ENCODE assay signal across 28 cellular contexts in genomic region chr6:43824741-43825064, GRCh38. TPM values are rescaled to one million over a fixed set of nuclear protein-coding genes. Genes with fewer than 3 reads are reported as not detected.
DNase-seq lines count a peak whose midpoint lies in the region; ATAC-seq and TF ChIP-seq lines count a peak whose summit lies in the region.
"Had no signal": no experiment of that assay in that cellular context is flagged by ENCODE, and none has a peak within 500 bp of the region (broad histone marks: within the 10 kb centered on the region; RNA-seq: fewer than 3 reads in every experiment).

No MANE protein-coding gene starts in this region.

- TF ChIP-seq EP300 in stomach (IDR thresholded peaks at IDR 0.05) = no peak

- TF ChIP-seq POLR2A in IMR-90 (IDR thresholded peaks at IDR 0.05; ENCODE audit: low read depth, low read length) (no peak), stomach (IDR thresholded peaks at IDR 0.05) (no peak)

- H4K91ac ChIP-seq in IMR-90 (ENCODE audit: insufficient read depth, low read depth, low read length) = no peak overlapping the region

- H3K14ac ChIP-seq in IMR-90 (replicated peaks; ENCODE audit: low read depth, low read length) = no peak overlapping the region

- H3K9ac ChIP-seq in IMR-90 (ENCODE audit: low read depth, low read length) (no peak overlapping the region), duodenal mucosa (ENCODE audit: low read depth in 1 of 2, low read length in 2 of 2) (peak overlapping the region; percentile 36 to 63), mucosa of rectum (ENCODE audit: low read depth in 1 of 2, low read length in 2 of 2) (peak overlapping the region; percentile 14 to 52)
- H3K9ac ChIP-seq: parathyroid adenoma had no signal

- H3K18ac ChIP-seq in IMR-90 (ENCODE audit: low read depth, low read length) = no peak overlapping the region

- intact Hi-C loops in IMR-90 (cut with micrococcal nuclease) (no loop called here), stomach (cut with DNase I; ENCODE audit: low total_unique reads) (no loop called here)

- H2BK20ac ChIP-seq in IMR-90 (ENCODE audit: low read depth, low read length) = no peak overlapping the region

- no peak overlapping the region for H2BK15ac ChIP-seq in IMR-90 (ENCODE audit: low read depth, low read length)

- POLR2A ChIA-PET in IMR-90 (lab: Charles Lee; ENCODE audit: unreplicated experiment) = no interaction called here

- H3K9me3 ChIP-seq in IMR-90 (ENCODE audit: control insufficient read depth, insufficient read depth, low read length) (no peaks in the 10 kb centered on the region), duodenal mucosa (ENCODE audit: control insufficient read depth in 1 of 2, low read length in 2 of 2) (no peaks in the 10 kb centered on the region), mucosa of rectum (ENCODE audit: control insufficient read depth in 2 of 2, low read length in 2 of 2) (no peaks in the 10 kb centered on the region), stomach (no peaks in the 10 kb centered on the region)
- H3K9me3 ChIP-seq: thoracic aorta had no signal

- no peaks in the 10 kb centered on the region for H3K36me3 Mint-ChIP-seq in HFFc6 (ENCODE audit: low read depth)
- H3K36me3 Mint-ChIP-seq: activated naive CD4-positive, alpha-beta T cell treated with anti-CD3 and anti-CD28 coated beads, Interleukin-2, amount 10 ng/mL, durations not matched to agents 7 days and 5 days; immature natural killer cell; mesothelial cell of epicardium had no signal

- H4K8ac ChIP-seq in IMR-90 (ENCODE audit: low read depth in 2 of 2, low read length in 2 of 2) = no peak overlapping the region

- H2BK120ac ChIP-seq in IMR-90 (ENCODE audit: low read depth, low read length) = no peak overlapping the region

- no peak for TF ChIP-seq CTCF in IMR-90 (conservative IDR thresholded peaks at IDR 0.05; ENCODE audit: low read depth, low read length)
- TF ChIP-seq CTCF in stomach (IDR thresholded peaks at IDR 0.05) = no peak
- no peak for TF ChIP-seq CTCF in HFFc6 (IDR thresholded peaks at IDR 0.05)

- no peak overlapping the region for H3K4ac ChIP-seq in IMR-90 (ENCODE audit: low read depth, low read length)

- H3K4me3 ChIP-seq in IMR-90 (ENCODE audit: insufficient read depth, low read depth, low read length) (no peak overlapping the region), duodenal mucosa (ENCODE audit: low read depth in 1 of 2, low read length in 2 of 2) (peak overlapping the region; percentile 19 to 36), mucosa of rectum (ENCODE audit: low read length in 2 of 2) (no peak overlapping the region), stomach (no peak overlapping the region)
- H3K4me3 ChIP-seq: smooth muscle cell, thoracic aorta had no signal

- no peak overlapping the region for H3K56ac ChIP-seq in IMR-90 (ENCODE audit: extremely low read depth, insufficient read depth, low read length)

- H2AK5ac ChIP-seq in IMR-90 (ENCODE audit: low read depth, low read length) = no peak overlapping the region

- H3K27me3 ChIP-seq in IMR-90 (ENCODE audit: control insufficient read depth, insufficient read depth, low read length) (peaks cover 47% of the 10 kb centered on the region), duodenal mucosa (ENCODE audit: control insufficient read depth in 1 of 2, insufficient read depth in 2 of 2, low read length in 2 of 2) (no peaks in the 10 kb centered on the region), mucosa of rectum (ENCODE audit: control insufficient read depth in 2 of 2, insufficient read depth in 2 of 2, low read length in 2 of 2) (no peaks in the 10 kb centered on the region), stomach (no peaks in the 10 kb centered on the region)

- H3K4me2 ChIP-seq in IMR-90 (ENCODE audit: low read depth, low read length) = peak overlapping the region; percentile 48; the same call in 1 of the 2 replicates
- H3K4me2 ChIP-seq: smooth muscle cell had no signal

- peaks cover 10% of the 10 kb centered on the region; the same call in 1 of the 2 replicates for H3K4me1 Mint-ChIP-seq in HFFc6 (ENCODE audit: low read depth)
- H3K4me1 Mint-ChIP-seq: activated CD4-positive, alpha-beta T cell treated with anti-CD3 and anti-CD28 coated beads for 36 hours had no signal

- no CpG with 5 or more reads among the region's 2 CpGs for WGBS in IMR-90 (ENCODE audit: extremely low coverage in 2 of 2, insufficient read length in 1 of 2), 2 experiments
- 21 to 37% (median 26%) methylated on average over 2 of the region's 2 CpGs for WGBS in stomach, 5 donors

- H3K27ac Mint-ChIP-seq in HFFc6 = no peak overlapping the region
- H3K27ac Mint-ChIP-seq: activated CD4-positive, alpha-beta T cell treated with anti-CD3 and anti-CD28 coated beads for 36 hours; activated naive CD4-positive, alpha-beta T cell treated with anti-CD3 and anti-CD28 coated beads, Interleukin-2, amount 10 ng/mL, durations not matched to agents 7 days and 5 days; mesothelial cell of epicardium; nephron progenitor cell had no signal

- H3K4me3 Mint-ChIP-seq in HFFc6 = no peak overlapping the region
- H3K4me3 Mint-ChIP-seq: activated CD4-positive, alpha-beta T cell treated with anti-CD3 and anti-CD28 coated beads for 36 hours; activated CD8-positive, alpha-beta T cell treated with anti-CD3 and anti-CD28 coated beads, Interleukin-2, amount 10 ng/mL, durations not matched to agents 7 days and 5 days; activated naive CD4-positive, alpha-beta T cell treated with anti-CD3 and anti-CD28 coated beads, Interleukin-2, amount 10 ng/mL, durations not matched to agents 7 days and 5 days; mesothelial cell of epicardium; nephron progenitor cell had no signal

- H2AK9ac ChIP-seq in IMR-90 (replicated peaks; ENCODE audit: low read depth, low read length, poor library complexity) = no peak overlapping the region

- H3K23ac ChIP-seq in IMR-90 (ENCODE audit: low read depth, low read length) = no peak overlapping the region

- no peaks in the 10 kb centered on the region for H3K9me1 ChIP-seq in IMR-90 (ENCODE audit: insufficient read depth, low read length)

- dilution Hi-C loops in IMR-90 (cut with HindIII; ENCODE audit: low sequenced_read_pairs, unreplicated experiment) = no loop called here

- no peak overlapping the region for H2BK5ac ChIP-seq in IMR-90 (ENCODE audit: low read depth, low read length, poor library complexity, severe bottlenecking)

- no TSS peak for BruUV-seq in IMR-90 (replicated peaks; lab: Mats Ljungman, UMichigan)

- no peak for DNase-seq in IMR-90
- DNase-seq in stomach = no peak
- DNase-seq in LoVo (ENCODE audit: low spot score) = no peak
- no peak for DNase-seq in HFFc6
- DNase-seq: activated CD4-positive, alpha-beta T cell treated with anti-CD3 and anti-CD28 coated beads for 36 hours; activated CD8-positive, alpha-beta T cell treated with anti-CD3 and anti-CD28 coated beads, Interleukin-2, amount 10 ng/mL, durations not matched to agents 7 days and 5 days; activated naive CD4-positive, alpha-beta T cell treated with anti-CD3 and anti-CD28 coated beads, Interleukin-2, amount 10 ng/mL, durations not matched to agents 7 days and 5 days; amniotic stem cell; NCI-H1105 treated with DMSO at 0.1 percent for 48 hours; NCI-H2171; NCI-H510A; nephron progenitor cell; stimulated activated CD4-positive, alpha-beta T cell treated with anti-CD3 and anti-CD28 coated beads, Interleukin-1b, Interleukin-23, amount 100 ng/mL, for 48 hours; stimulated activated naive CD8-positive, alpha-beta T cell treated with anti-CD3 and anti-CD28 coated beads, Interleukin-15, Interleukin-2, amounts not matched to agents 100 U/mL and 50 U/mL, for 24 hours; SW 1271; T1000 had no signal

- H4K5ac ChIP-seq in IMR-90 (ENCODE audit: low read depth, low read length) = no peak overlapping the region

- CTCF ChIA-PET in IMR-90 (lab: Yijun Ruan, JAX) = interaction anchor here (0.7 to 1.1 kb wide), 2 partner anchors 15 to 17 kb away, joined by 3 read pairs; no protein-coding TSS in a partner anchor

- ATAC-seq in IMR-90 (ENCODE audit: low read depth) (no peak), HG02642 (IDR thresholded peaks at IDR 0.05; ENCODE audit: poor library complexity, unreplicated experiment) (no peak), HG03139 (IDR thresholded peaks at IDR 0.05; ENCODE audit: unreplicated experiment) (no peak)
- ATAC-seq: activated CD4-positive, alpha-beta T cell treated with anti-CD3 and anti-CD28 coated beads for 36 hours; activated CD8-positive, alpha-beta T cell treated with anti-CD3 and anti-CD28 coated beads, Interleukin-2, amount 10 ng/mL, durations not matched to agents 7 days and 5 days; HCT116; stimulated activated naive CD8-positive, alpha-beta T cell treated with anti-CD3 and anti-CD28 coated beads, Interleukin-15, Interleukin-2, amounts not matched to agents 100 U/mL and 50 U/mL, for 24 hours had no signal

- H4K20me1 ChIP-seq in IMR-90 (ENCODE audit: insufficient read depth, low read length) = no peaks in the 10 kb centered on the region

- peaks cover 36% of the 10 kb centered on the region for H3K27me3 Mint-ChIP-seq in HFFc6 (ENCODE audit: insufficient read depth)
- H3K27me3 Mint-ChIP-seq: activated CD4-positive, alpha-beta T cell treated with anti-CD3 and anti-CD28 coated beads for 36 hours had no signal

- H3K4me1 ChIP-seq in IMR-90 (ENCODE audit: control insufficient read depth, insufficient read depth, low read length) (peaks cover 3% of the 10 kb centered on the region; the same call in 1 of the 2 replicates), duodenal mucosa (ENCODE audit: control insufficient read depth in 1 of 2, insufficient read depth in 2 of 2, low read length in 2 of 2) (peaks cover 41 to 42% of the 10 kb centered on the region in 2 donors), mucosa of rectum (ENCODE audit: control insufficient read depth in 2 of 2, insufficient read depth in 2 of 2, low read length in 2 of 2) (peaks cover 10 to 11% of the 10 kb centered on the region in 2 donors), stomach (peaks cover 22 to 43% (median 35%) of the 10 kb centered on the region in 4 donors)

- H3K36me3 ChIP-seq in IMR-90 (ENCODE audit: control insufficient read depth, insufficient read depth, low read length) = no peaks in the 10 kb centered on the region
- H3K36me3 ChIP-seq in duodenal mucosa (ENCODE audit: control insufficient read depth in 1 of 2, insufficient read depth in 2 of 2, low read length in 2 of 2) = no peaks in the 10 kb centered on the region
- no peaks in the 10 kb centered on the region for H3K36me3 ChIP-seq in mucosa of rectum (ENCODE audit: control insufficient read depth in 2 of 2, insufficient read depth in 2 of 2, low read length in 2 of 2)
- no peaks in the 10 kb centered on the region for H3K36me3 ChIP-seq in stomach
- H3K36me3 ChIP-seq: thoracic aorta had no signal

- in situ Hi-C loops in IMR-90 (cut with MboI; ENCODE audit: low sequenced_read_pairs) = no loop called here

- TF ChIP-seq RAD21 in IMR-90 (IDR thresholded peaks at IDR 0.05; ENCODE audit: low read length) = no peak

- H3K79me1 ChIP-seq in IMR-90 (ENCODE audit: low read depth in 1 of 2, low read length in 2 of 2) = no peaks in the 10 kb centered on the region

- H2AFZ ChIP-seq in IMR-90 (replicated peaks; ENCODE audit: low read length, poor library complexity) = no peak overlapping the region
- H2AFZ ChIP-seq: parathyroid adenoma had no signal

- H3K9me3 Mint-ChIP-seq in HFFc6 = no peaks in the 10 kb centered on the region
- H3K9me3 Mint-ChIP-seq: activated naive CD4-positive, alpha-beta T cell treated with anti-CD3 and anti-CD28 coated beads, Interleukin-2, amount 10 ng/mL, durations not matched to agents 7 days and 5 days; immature natural killer cell; mesothelial cell of epicardium; nephron progenitor cell had no signal

- H3K27ac ChIP-seq in IMR-90 (ENCODE audit: insufficient read depth, low read length) (no peak overlapping the region), duodenal mucosa (ENCODE audit: low read depth, low read length) (no peak overlapping the region), mucosa of rectum (ENCODE audit: low read depth in 2 of 2, low read length in 2 of 2) (peak overlapping the region in 1 of 2 donors; percentile 43), stomach (peak overlapping the region; percentile 69 to 83 (median 75))
- H3K27ac ChIP-seq: epithelial cell of prostate, parathyroid adenoma, thoracic aorta, VCaP had no signal

RNA-seq across cellular contexts. Expression of gene VEGFA, which starts 54.7 kb away (rescaled TPM):
- total RNA-seq in IMR-90 (2012; rRNA removed) = 156 and 190 TPM in 2 replicates
- polyA plus RNA-seq in IMR-90 (2012; rRNA removed) = 211 and 234 TPM in 2 replicates
- 69.3 and 213 TPM in 2 replicates for polyA plus RNA-seq in IMR-90 (2012; cell fraction: cytosol; rRNA removed)
- 853 and 1,420 TPM in 2 replicates for polyA plus RNA-seq in IMR-90 (2012; cell fraction: nucleus; rRNA removed; ENCODE audit: low replicate concordance)
- 100 to 1,000 TPM; 193 to 438 (median 352) TPM for total RNA-seq in stomach
- polyA plus RNA-seq in stomach = 10 to 100 TPM; 28.6 to 87.7 (median 31.5) TPM
- 10 to 100 TPM; 26.0 to 37.4 (median 28.3) TPM for total RNA-seq in HFFc6 (2021; fragmentation: NEBNext Ultra II Directional; extraction: Animal tissue kit (Norgen Biotek cat#: 25700))

Comparison
In these comparisons a context has a peak if more than half of its experiments do, and no peak if none do; other contexts are left out.
1. H3K27ac ChIP-seq: peak in stomach (5 of 5); none in IMR-90 (single experiment) and duodenal mucosa (single experiment).
2. H3K4me3 ChIP-seq: peak in duodenal mucosa (2 of 2); none in IMR-90 (single experiment), mucosa of rectum (0 of 2) and stomach (0 of 4).